In genomic region chr19:16111909-16112752, GRCh38 we compare ENCODE assay signal across 8 cellular contexts.
DNase-seq lines count a peak whose midpoint lies in the region; ATAC-seq and TF ChIP-seq lines count a peak whose summit lies in the region.

No MANE protein-coding gene starts in this region.

- H3K4me1 ChIP-seq in ES-I3 (ENCODE audit: insufficient read depth, low read length) (peaks cover 7% of the 10 kb centered on the region; the same call in 1 of the 2 replicates), OCI-LY1 (ENCODE audit: insufficient read depth, low read length, severe bottlenecking) (peaks cover 49% of the 10 kb centered on the region), neutrophil (ENCODE audit: control insufficient read depth in 1 of 2, insufficient read depth in 1 of 2, low read depth in 1 of 2, low read length in 1 of 2) (peaks cover 30 to 46% of the 10 kb centered on the region in 2 experiments)

- H4K20me1 ChIP-seq in OCI-LY1 (ENCODE audit: insufficient read depth, low read length): no peaks in the 10 kb centered on the region

- H3K9ac ChIP-seq in ES-I3 (ENCODE audit: low read depth, low read length) (peak overlapping the region; percentile 81), OCI-LY1 (ENCODE audit: low read length) (peak overlapping the region; percentile 96)

- peak overlapping the region; percentile 35 for H3K27ac ChIP-seq in OCI-LY1 (ENCODE audit: low read depth, low read length, poor library complexity, severe bottlenecking)
- H3K27ac ChIP-seq in neutrophil: peak overlapping the region; percentile 93

- H3K4me3 ChIP-seq in OCI-LY1 (ENCODE audit: low read depth, low read length, poor library complexity, severe bottlenecking) (peak overlapping the region; percentile 86), epithelial cell of esophagus (ENCODE audit: low read length) (peak overlapping the region; percentile 95), neutrophil (ENCODE audit: low read depth in 1 of 2, low read length in 1 of 2) (peak overlapping the region; percentile 96 to 98)

- H3K27me3 ChIP-seq in OCI-LY1 (ENCODE audit: insufficient read depth, low read length): no peaks in the 10 kb centered on the region
- no peaks in the 10 kb centered on the region for H3K27me3 ChIP-seq in neutrophil

- DNase-seq in epithelial cell of esophagus (ENCODE audit: low read depth): no peak
- DNase-seq in COR-L47 (lab: John Stamatoyannopoulos, UW): no peak
- no peak for DNase-seq in NCI-H2029 (lab: John Stamatoyannopoulos, UW)
- no peak for DNase-seq in RKO (ENCODE audit: low spot score)

- no peak overlapping the region for H2AFZ ChIP-seq in OCI-LY1 (ENCODE audit: low read length)

- H3K4me2 ChIP-seq in OCI-LY1 (ENCODE audit: low read length): peak overlapping the region; percentile 98

- no peaks in the 10 kb centered on the region for H3K9me2 ChIP-seq in OCI-LY1 (ENCODE audit: low read depth, low read length)

- peaks cover 23% of the 10 kb centered on the region for H3K79me2 ChIP-seq in OCI-LY1 (ENCODE audit: insufficient read depth, low read length)

- H3F3A ChIP-seq in OCI-LY1 (ENCODE audit: insufficient read depth, low read length): no peaks in the 10 kb centered on the region

- H3K9me3 ChIP-seq in ES-I3 (ENCODE audit: control insufficient read depth, insufficient read depth, low read length): no peaks in the 10 kb centered on the region
- H3K9me3 ChIP-seq in OCI-LY1 (ENCODE audit: low read length): no peaks in the 10 kb centered on the region
- H3K9me3 ChIP-seq in neutrophil: no peaks in the 10 kb centered on the region

- no peak for ATAC-seq in GM21528 (IDR thresholded peaks at IDR 0.05; ENCODE audit: low FRiP score, unreplicated experiment)

- TF ChIP-seq CTCF in OCI-LY1 (IDR thresholded peaks at IDR 0.05; ENCODE audit: low read length) (no peak), epithelial cell of esophagus (IDR thresholded peaks at IDR 0.05; ENCODE audit: insufficient read depth, low read depth, low read length, missing control alignments) (no peak), neutrophil (IDR thresholded peaks at IDR 0.05) (no peak)

- H3K36me3 ChIP-seq in ES-I3 (ENCODE audit: insufficient read depth, low read length) (no peaks in the 10 kb centered on the region), OCI-LY1 (ENCODE audit: insufficient read depth, low read length) (peaks cover 17% of the 10 kb centered on the region; the same call in 1 of the 2 replicates), neutrophil (peaks cover 29% of the 10 kb centered on the region)
